In genomic region chr7:7964250-7964649, GRCh38 we compare ENCODE assay signal across 40 cellular contexts.
"Had no signal": no experiment of that assay in that cellular context is flagged by ENCODE, and none has a peak within 500 bp of the region (broad histone marks: within the 10 kb centered on the region; RNA-seq: fewer than 3 reads in every experiment).

No MANE protein-coding gene starts in this region.

- H3K36me3 ChIP-seq: adrenal gland, Peyer's patch had no signal

- DNase-seq: activated CD4-positive, alpha-beta memory T cell treated with anti-CD3 and anti-CD28 coated beads, Interleukin-2, amount 10 ng/mL, durations not matched to agents 7 days and 5 days; activated CD4-positive, alpha-beta T cell treated with anti-CD3 and anti-CD28 coated beads for 1 hour; activated CD4-positive, alpha-beta T cell treated with anti-CD3 and anti-CD28 coated beads for 48 hours; activated CD4-positive, CD25-positive, alpha-beta regulatory T cell; activated CD8-positive, alpha-beta memory T cell treated with anti-CD3 and anti-CD28 coated beads for 24 hours; activated CD8-positive, alpha-beta memory T cell treated with anti-CD3 and anti-CD28 coated beads, Interleukin-2, amount 10 ng/mL, durations not matched to agents 7 days and 5 days; activated CD8-positive, alpha-beta memory T cell treated with anti-CD3 and anti-CD28 coated beads, Interleukin-2, amount 50 U/mL, for 48 hours; activated gamma-delta T cell; activated naive CD4-positive, alpha-beta T cell treated with Interleukin-2 at 50 U/mL for 16 hours; activated T-cell treated with anti-CD3 and anti-CD28 coated beads, Interleukin-2, amount 50 U/mL, for 72 hours; adrenal gland; anterior cingulate cortex; caudate nucleus; cerebellar nuclear complex; cortex of kidney; Kasumi-1; MM.1S; MV-4-11; NCI-H1092; NCI-H146; NCI-H187; NCI-H2029 treated with DMSO at 0.1 percent for 48 hours; NCI-H2107; NCI-H2171; NCI-H510A; NCI-H526; NCI-H748 treated with DMSO at 0.1 percent for 48 hours; PC-3; Peyer's patch; RPMI8226; SHP77 treated with DMSO at 0.1 percent for 48 hours; SW 1271; T-helper 1 cell; T-helper 2 cell; T-helper 9 cell had no signal

- H3K4me3 Mint-ChIP-seq: activated CD4-positive, alpha-beta memory T cell treated with anti-CD3 and anti-CD28 coated beads, Interleukin-2, amount 10 ng/mL, durations not matched to agents 7 days and 5 days; activated CD8-positive, alpha-beta memory T cell treated with anti-CD3 and anti-CD28 coated beads, Interleukin-2, amount 10 ng/mL, durations not matched to agents 7 days and 5 days; activated T-cell treated with anti-CD3 and anti-CD28 coated beads, Interleukin-2, amount 50 U/mL, for 72 hours; brain had no signal

- H3K9me3 ChIP-seq: adrenal gland, Peyer's patch had no signal

- H3K4me3 ChIP-seq: adrenal gland, Peyer's patch had no signal

- H3K27ac ChIP-seq: Peyer's patch, VCaP had no signal

- H3K36me3 Mint-ChIP-seq: activated CD8-positive, alpha-beta memory T cell treated with anti-CD3 and anti-CD28 coated beads, Interleukin-2, amount 10 ng/mL, durations not matched to agents 7 days and 5 days; activated naive CD4-positive, alpha-beta T cell treated with anti-CD3 and anti-CD28 coated beads, Interleukin-2, amount 50 U/mL, for 72 hours; brain had no signal

- H3K27me3 Mint-ChIP-seq: activated CD4-positive, alpha-beta memory T cell treated with anti-CD3 and anti-CD28 coated beads, Interleukin-2, amount 10 ng/mL, durations not matched to agents 7 days and 5 days; activated CD8-positive, alpha-beta memory T cell treated with anti-CD3 and anti-CD28 coated beads, Interleukin-2, amount 10 ng/mL, durations not matched to agents 7 days and 5 days had no signal

- H3K9me3 Mint-ChIP-seq: activated CD4-positive, alpha-beta memory T cell treated with anti-CD3 and anti-CD28 coated beads, Interleukin-2, amount 10 ng/mL, durations not matched to agents 7 days and 5 days; activated naive CD4-positive, alpha-beta T cell treated with anti-CD3 and anti-CD28 coated beads, Interleukin-2, amount 50 U/mL, for 72 hours; activated T-cell treated with anti-CD3 and anti-CD28 coated beads, Interleukin-2, amount 50 U/mL, for 72 hours; activated T-helper 2 cell treated with anti-CD3 and anti-CD28 coated beads, Interferon-gamma antibody, Interleukin-2, Interleukin-4, amounts not matched to agents 10 μg/mL and 5 μg/mL and 100 μg/mL, durations not matched to agents 14 hours and 24 hours and 36 hours; brain had no signal

- H3K27ac Mint-ChIP-seq: activated CD4-positive, alpha-beta memory T cell treated with anti-CD3 and anti-CD28 coated beads, Interleukin-2, amount 10 ng/mL, durations not matched to agents 7 days and 5 days; activated CD8-positive, alpha-beta memory T cell treated with anti-CD3 and anti-CD28 coated beads, Interleukin-2, amount 10 ng/mL, durations not matched to agents 7 days and 5 days; activated naive CD4-positive, alpha-beta T cell treated with anti-CD3 and anti-CD28 coated beads, Interleukin-2, amount 50 U/mL, for 72 hours; activated T-cell treated with anti-CD3 and anti-CD28 coated beads, Interleukin-2, amount 50 U/mL, for 72 hours; activated T-helper 2 cell treated with anti-CD3 and anti-CD28 coated beads, Interferon-gamma antibody, Interleukin-2, Interleukin-4, amounts not matched to agents 10 μg/mL and 5 μg/mL and 100 μg/mL, durations not matched to agents 14 hours and 24 hours and 36 hours; brain had no signal

- ATAC-seq: activated CD8-positive, alpha-beta memory T cell treated with anti-CD3 and anti-CD28 coated beads, Interleukin-2, amount 10 ng/mL, durations not matched to agents 7 days and 5 days; activated naive CD4-positive, alpha-beta T cell treated with anti-CD3 and anti-CD28 coated beads, Interleukin-2, amount 50 U/mL, for 72 hours; activated T-cell treated with anti-CD3 and anti-CD28 coated beads, Interleukin-2, amount 50 U/mL, for 72 hours; PC-3; SK-N-SH treated with all-trans-retinoic acid at 6 μM for 48 hours had no signal

- H3K27me3 ChIP-seq: adrenal gland, Peyer's patch had no signal

- H3K4me1 ChIP-seq: Peyer's patch had no signal
